Comparison of ENCODE assay signal across 27 cellular contexts in genomic region chr1:51325391-51325790, GRCh38. TPM values are rescaled to one million over a fixed set of nuclear protein-coding genes. Genes with fewer than 3 reads are reported as not detected.
"Had no signal": no experiment of that assay in that cellular context is flagged by ENCODE, and none has a peak within 500 bp of the region (broad histone marks: within the 10 kb centered on the region; RNA-seq: fewer than 3 reads in every experiment).

No MANE protein-coding gene starts in this region.

- H3K9ac ChIP-seq: parathyroid adenoma had no signal

- DNase-seq: hippocampal formation; kidney glomerular epithelial cell; left cardiac atrium; left lung; midbrain; mucosa of descending colon; naive thymus-derived CD4-positive, alpha-beta T cell; nucleus accumbens; psoas muscle; right lobe of liver; stimulated activated CD4-positive, alpha-beta T cell treated with anti-CD3 and anti-CD28 coated beads, Interleukin-1b, Interleukin-23, amount 100 ng/mL, for 48 hours; stimulated activated CD4-positive, alpha-beta T cell treated with anti-CD3 and anti-CD28 coated beads, Interleukin-2, amount 100 ng/mL, for 48 hours; stimulated activated CD4-positive, alpha-beta T cell treated with anti-CD3 and anti-CD28 coated beads, Interleukin-4, amount 100 ng/mL, for 4 hours; stimulated activated CD8-positive, alpha-beta memory T cell treated with anti-CD3 and anti-CD28 coated beads, Interleukin-4, amount 100 ng/mL, for 48 hours; stimulated activated naive CD8-positive, alpha-beta T cell treated with anti-CD3 and anti-CD28 coated beads, Interleukin-15, Interleukin-2, amounts not matched to agents 100 U/mL and 50 U/mL, for 24 hours; stomach; tibial artery; trophoblast cell; upper lobe of right lung had no signal

- ATAC-seq: left lung; mucosa of descending colon; naive thymus-derived CD4-positive, alpha-beta T cell; natural killer cell treated with Interleukin-12 subunit alpha and Interleukin-12 subunit beta and Interleukin-15 and Interleukin-18, amount 100 ng/mL, for 72 hours; psoas muscle; right lobe of liver; stimulated activated memory B cell treated with anti-CD40 and anti-IgM and Interleukin-4, amounts not matched to agents 10 μg/mL and 1 μg/mL and 100 μg/mL, for 72 hours; stimulated activated naive CD8-positive, alpha-beta T cell treated with anti-CD3 and anti-CD28 coated beads, Interleukin-15, Interleukin-2, amounts not matched to agents 100 U/mL and 50 U/mL, for 24 hours; upper lobe of right lung had no signal

- H3K9me3 ChIP-seq: left lung, mucosa of descending colon, psoas muscle, right lobe of liver, stomach, testis, tibial artery, upper lobe of right lung had no signal

- H3K79me2 ChIP-seq: parathyroid adenoma had no signal

- H3K4me2 ChIP-seq: smooth muscle cell had no signal

- H3K36me3 ChIP-seq: left lung, right lobe of liver, stomach, tibial artery, upper lobe of right lung had no signal

- H3K4me3 ChIP-seq: left lung, lung, mucosa of descending colon, psoas muscle, right lobe of liver, smooth muscle cell, stomach, testis, tibial artery, upper lobe of right lung had no signal

- H3K27ac ChIP-seq: left lung, parathyroid adenoma, psoas muscle, right lobe of liver, stomach, tibial artery, upper lobe of right lung had no signal

- H3K4me1 ChIP-seq: left lung, parathyroid adenoma, psoas muscle, upper lobe of right lung had no signal

- FAIRE-seq: keratinocyte, urothelium cell line had no signal

- H3K27me3 ChIP-seq: right lobe of liver, testis, tibial artery, upper lobe of right lung had no signal

- H2AFZ ChIP-seq: parathyroid adenoma had no signal

RNA-seq across cellular contexts. Expression of gene TTC39A, which starts 5.0 kb away (rescaled TPM):
- polyA plus RNA-seq: naive thymus-derived CD4-positive, alpha-beta T cell had no signal
